16 cellular contexts compared by ENCODE assay signal in the genomic region with DNA sequence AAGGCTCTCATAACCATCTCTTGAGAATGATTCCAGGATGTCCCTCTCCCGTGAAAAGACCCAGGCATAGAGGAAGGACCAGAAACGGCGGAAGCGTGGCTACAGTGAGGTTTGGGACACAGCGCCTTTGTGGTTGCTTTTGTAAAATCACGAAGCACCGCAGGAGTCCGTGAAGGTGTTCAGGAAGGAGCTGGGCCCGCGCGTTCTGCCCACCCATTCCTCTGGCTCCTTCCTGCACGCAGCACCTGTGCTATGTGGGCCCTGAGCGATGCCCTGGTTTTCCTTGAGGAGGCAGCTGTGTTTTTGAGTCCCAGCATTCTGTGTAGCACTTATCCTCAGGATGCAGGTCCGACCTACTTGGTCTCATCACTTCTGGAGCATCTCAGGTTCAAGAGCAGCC.
DNase-seq lines count a peak whose midpoint lies in the region; ATAC-seq and TF ChIP-seq lines count a peak whose summit lies in the region.
"Had no signal": no experiment of that assay in that cellular context is flagged by ENCODE, and none has a peak within 500 bp of the region (broad histone marks: within the 10 kb centered on the region; RNA-seq: fewer than 3 reads in every experiment).

No MANE protein-coding gene starts in this region.

- no peak overlapping the region for H3K4me3 Mint-ChIP-seq in activated CD8-positive, alpha-beta T cell treated with anti-CD3 and anti-CD28 coated beads for 36 hours
- no peak overlapping the region for H3K4me3 Mint-ChIP-seq in activated CD8-positive, alpha-beta T cell treated with anti-CD3 and anti-CD28 coated beads, Interleukin-2, amount 10 ng/mL, durations not matched to agents 7 days and 5 days
- H3K4me3 Mint-ChIP-seq in nephron progenitor cell: no peak overlapping the region
- H3K4me3 Mint-ChIP-seq: CD14-positive monocyte; CD4-positive, alpha-beta memory T cell; GM23338 had no signal

- peak overlapping the region; percentile 16 for H3K27ac Mint-ChIP-seq in activated CD8-positive, alpha-beta T cell treated with anti-CD3 and anti-CD28 coated beads for 36 hours
- H3K27ac Mint-ChIP-seq in activated CD8-positive, alpha-beta T cell treated with anti-CD3 and anti-CD28 coated beads, Interleukin-2, amount 10 ng/mL, durations not matched to agents 7 days and 5 days: no peak overlapping the region
- peak overlapping the region; percentile 94 for H3K27ac Mint-ChIP-seq in nephron progenitor cell
- H3K27ac Mint-ChIP-seq: GM23338 had no signal

- H3K4me1 Mint-ChIP-seq in activated CD8-positive, alpha-beta T cell treated with anti-CD3 and anti-CD28 coated beads for 36 hours (ENCODE audit: low read depth): peaks cover 43% of the 10 kb centered on the region
- peaks cover 58% of the 10 kb centered on the region for H3K4me1 Mint-ChIP-seq in activated CD8-positive, alpha-beta T cell treated with anti-CD3 and anti-CD28 coated beads, Interleukin-2, amount 10 ng/mL, durations not matched to agents 7 days and 5 days (ENCODE audit: low read depth)
- no peaks in the 10 kb centered on the region for H3K4me1 Mint-ChIP-seq in nephron progenitor cell
- H3K4me1 Mint-ChIP-seq: CD14-positive monocyte, GM23338 had no signal

- H3K27me3 ChIP-seq in AG04450 (ENCODE audit: control insufficient read depth, insufficient read depth, low read length) (no peaks in the 10 kb centered on the region), upper lobe of right lung (no peaks in the 10 kb centered on the region)
- H3K27me3 ChIP-seq: BLaER1 had no signal

- H3K36me3 ChIP-seq in upper lobe of right lung: peaks cover 99% of the 10 kb centered on the region

- H3K27me3 Mint-ChIP-seq in activated CD8-positive, alpha-beta T cell treated with anti-CD3 and anti-CD28 coated beads for 36 hours: no peaks in the 10 kb centered on the region
- H3K27me3 Mint-ChIP-seq in activated CD8-positive, alpha-beta T cell treated with anti-CD3 and anti-CD28 coated beads, Interleukin-2, amount 10 ng/mL, durations not matched to agents 7 days and 5 days (ENCODE audit: low read depth): no peaks in the 10 kb centered on the region
- H3K27me3 Mint-ChIP-seq in nephron progenitor cell (ENCODE audit: low read depth, poor library complexity): no peaks in the 10 kb centered on the region
- H3K27me3 Mint-ChIP-seq: CD4-positive, alpha-beta memory T cell had no signal

- no peak for TF ChIP-seq CTCF in activated CD8-positive, alpha-beta T cell treated with anti-CD3 and anti-CD28 coated beads for 36 hours (IDR thresholded peaks at IDR 0.05)
- TF ChIP-seq CTCF in AG04450 (IDR thresholded peaks at IDR 0.05; ENCODE audit: low read depth, low read length) (no peak), nephron progenitor cell (IDR thresholded peaks at IDR 0.05) (no peak), upper lobe of right lung (IDR thresholded peaks at IDR 0.05) (no peak)

- ATAC-seq in activated CD8-positive, alpha-beta T cell treated with anti-CD3 and anti-CD28 coated beads for 36 hours: no peak
- ATAC-seq in activated CD8-positive, alpha-beta T cell treated with anti-CD3 and anti-CD28 coated beads, Interleukin-2, amount 10 ng/mL, durations not matched to agents 7 days and 5 days: no peak
- ATAC-seq in upper lobe of right lung (no peak), HG02588 (IDR thresholded peaks at IDR 0.05; ENCODE audit: unreplicated experiment) (no peak)
- ATAC-seq: A549, GM23338 had no signal

- H3K4me3 ChIP-seq in AG04450 (ENCODE audit: low read depth, low read length) (no peak overlapping the region), upper lobe of right lung (no peak overlapping the region)
- H3K4me3 ChIP-seq: A549, BLaER1, GM23338 had no signal

- no peaks in the 10 kb centered on the region for H3K9me3 ChIP-seq in AG04450 (ENCODE audit: control insufficient read depth, insufficient read depth, low read length)
- H3K9me3 ChIP-seq in upper lobe of right lung: no peaks in the 10 kb centered on the region
- H3K9me3 ChIP-seq: A549 had no signal

- intact Hi-C loops in activated CD8-positive, alpha-beta T cell treated with anti-CD3 and anti-CD28 coated beads for 36 hours (cut with micrococcal nuclease): no loop called here
- intact Hi-C loops in upper lobe of right lung (cut with DNase I): no loop called here

- peaks cover 3% of the 10 kb centered on the region for H3K9me3 Mint-ChIP-seq in activated CD8-positive, alpha-beta T cell treated with anti-CD3 and anti-CD28 coated beads for 36 hours
- peaks cover 3% of the 10 kb centered on the region for H3K9me3 Mint-ChIP-seq in activated CD8-positive, alpha-beta T cell treated with anti-CD3 and anti-CD28 coated beads, Interleukin-2, amount 10 ng/mL, durations not matched to agents 7 days and 5 days (ENCODE audit: insufficient read depth)
- H3K9me3 Mint-ChIP-seq in nephron progenitor cell: peaks cover 10% of the 10 kb centered on the region
- H3K9me3 Mint-ChIP-seq: CD14-positive monocyte had no signal

- POLR2A ChIA-PET in activated CD8-positive, alpha-beta T cell treated with anti-CD3 and anti-CD28 coated beads for 36 hours (lab: Charles Lee): interaction anchor here (1.4 kb wide), 1 partner anchor 11 kb away, joined by 4 read pairs; no protein-coding TSS in a partner anchor
- POLR2A ChIA-PET in activated CD8-positive, alpha-beta T cell treated with anti-CD3 and anti-CD28 coated beads, Interleukin-2, amount 10 ng/mL, durations not matched to agents 7 days and 5 days (lab: Charles Lee): no interaction called here
- POLR2A ChIA-PET in AG04450 (lab: Yijun Ruan, JAX): interaction anchor here (0.6 kb wide), 1 partner anchor 265 kb away, joined by 4 read pairs; no protein-coding TSS in a partner anchor

- no peak for DNase-seq in activated CD8-positive, alpha-beta T cell treated with anti-CD3 and anti-CD28 coated beads for 36 hours
- no peak for DNase-seq in activated CD8-positive, alpha-beta T cell treated with anti-CD3 and anti-CD28 coated beads, Interleukin-2, amount 10 ng/mL, durations not matched to agents 7 days and 5 days
- DNase-seq in AG04450 (ENCODE audit: low read depth, low spot score) (no peak), nephron progenitor cell (no peak), upper lobe of right lung (peak; percentile 36), NCI-H1930 (lab: John Stamatoyannopoulos, UW) (no peak)
- DNase-seq: CD4-positive, alpha-beta memory T cell; GF-D8; HCEC 1CT; IMR-90 had no signal

- peak overlapping the region; percentile 21 for H3K27ac ChIP-seq in AG04450 (ENCODE audit: low read depth, low read length)
- H3K27ac ChIP-seq in upper lobe of right lung: no peak overlapping the region
- H3K27ac ChIP-seq: 22Rv1, A549, BLaER1 had no signal

- CTCF ChIA-PET in activated CD8-positive, alpha-beta T cell treated with anti-CD3 and anti-CD28 coated beads for 36 hours (lab: Charles Lee): interaction anchor here (0.9 to 1.4 kb wide), 2 partner anchors 8 to 10 kb away, joined by 3 to 5 read pairs; no protein-coding TSS in a partner anchor
- CTCF ChIA-PET in activated CD8-positive, alpha-beta T cell treated with anti-CD3 and anti-CD28 coated beads, Interleukin-2, amount 10 ng/mL, durations not matched to agents 7 days and 5 days (lab: Charles Lee): no interaction called here
- CTCF ChIA-PET in AG04450 (lab: Charles Lee): no interaction called here

- H3K4me1 ChIP-seq in upper lobe of right lung: no peaks in the 10 kb centered on the region
- H3K4me1 ChIP-seq: A549 had no signal

- peaks cover 78% of the 10 kb centered on the region for H3K36me3 Mint-ChIP-seq in activated CD8-positive, alpha-beta T cell treated with anti-CD3 and anti-CD28 coated beads for 36 hours (ENCODE audit: low read depth)
- peaks cover 84% of the 10 kb centered on the region for H3K36me3 Mint-ChIP-seq in activated CD8-positive, alpha-beta T cell treated with anti-CD3 and anti-CD28 coated beads, Interleukin-2, amount 10 ng/mL, durations not matched to agents 7 days and 5 days (ENCODE audit: low read depth)
- peaks cover 85% of the 10 kb centered on the region for H3K36me3 Mint-ChIP-seq in nephron progenitor cell (ENCODE audit: low read depth)
